In the genomic region with DNA sequence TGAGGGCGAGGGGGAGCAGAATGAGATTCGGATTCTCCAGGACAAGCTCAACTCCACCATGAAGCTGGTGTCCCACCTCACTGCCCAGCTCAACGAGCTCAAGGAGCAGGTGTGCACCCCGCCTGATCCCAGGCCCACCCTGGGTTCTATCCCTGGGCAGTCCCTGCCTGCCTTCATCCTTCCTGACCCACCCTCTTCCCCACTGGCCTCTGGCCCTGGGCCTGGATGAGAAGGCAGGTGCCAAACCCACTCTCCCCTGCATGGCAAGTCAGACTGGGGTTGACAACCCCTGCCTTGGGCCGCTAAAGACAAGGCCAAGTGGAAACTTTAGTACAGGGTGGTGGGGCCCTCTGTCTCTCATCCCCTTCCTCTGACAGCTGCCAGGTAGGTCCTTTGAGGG, we compare ENCODE assay signal across 11 cellular contexts. TPM values are rescaled to one million over a fixed set of nuclear protein-coding genes. Genes with fewer than 3 reads are reported as not detected.
DNase-seq lines count a peak whose midpoint lies in the region; TF ChIP-seq lines count a peak whose summit lies in the region.
"Had no signal": no experiment of that assay in that cellular context is flagged by ENCODE, and none has a peak within 500 bp of the region (broad histone marks: within the 10 kb centered on the region; RNA-seq: fewer than 3 reads in every experiment).

No MANE protein-coding gene starts in this region.

- H3K27ac ChIP-seq in WERI-Rb-1 (peak overlapping the region; percentile 89), esophagus squamous epithelium (peak overlapping the region; percentile 40 to 73 (median 58)), smooth muscle cell (ENCODE audit: low read depth) (peak overlapping the region; percentile 75), coronary artery (peak overlapping the region in 1 of 2 donors; percentile 72)

- DNase-seq in T-helper 1 cell (no peak), WERI-Rb-1 (peak; percentile 41), esophagus squamous epithelium (lab: John Stamatoyannopoulos, UW) (no peak), smooth muscle cell (lab: John Stamatoyannopoulos, UW; ENCODE audit: unreplicated experiment) (no peak), 8988T (no peak), coronary artery (ENCODE audit: low spot score) (no peak)
- no peak for DNase-seq in stimulated activated CD4-positive, alpha-beta T cell treated with anti-CD3 and anti-CD28 coated beads, Interleukin-4, amount 100 ng/mL, for 24 hours
- DNase-seq: NCI-H1436 had no signal

- TF ChIP-seq POLR2A in esophagus squamous epithelium (IDR thresholded peaks at IDR 0.05), result no peak

- H3K9ac ChIP-seq in smooth muscle cell (ENCODE audit: low read depth), result peak overlapping the region; percentile 50

- TF ChIP-seq CTCF in WERI-Rb-1 (IDR thresholded peaks at IDR 0.05; ENCODE audit: low read depth, low read length) (no peak), esophagus squamous epithelium (IDR thresholded peaks at IDR 0.05) (no peak), smooth muscle cell (IDR thresholded peaks at IDR 0.05; ENCODE audit: borderline replicate concordance, insufficient read depth, poor library complexity, severe bottlenecking) (no peak), coronary artery (IDR thresholded peaks at IDR 0.05) (no peak)

- intact Hi-C loops in esophagus squamous epithelium (cut with DNase I), result no loop called here

- no peaks in the 10 kb centered on the region for H3K9me3 ChIP-seq in WERI-Rb-1 (ENCODE audit: severe bottlenecking)
- H3K9me3 ChIP-seq in esophagus squamous epithelium, result no peaks in the 10 kb centered on the region
- no peaks in the 10 kb centered on the region for H3K9me3 ChIP-seq in smooth muscle cell (replicated peaks; ENCODE audit: low read depth)
- H3K9me3 ChIP-seq: ovary had no signal

- peak overlapping the region; percentile 87 for H3K27ac Mint-ChIP-seq in T-helper 1 cell treated with Interleukin-12 subunit alpha and Interleukin-12 subunit beta and Interleukin-4 antibody, amounts not matched to agents 30 μg/mL and 1 μg/mL, for 36 hours
- H3K27ac Mint-ChIP-seq: dendritic cell treated with granulocyte-macrophage colony-stimulating factor and Interleukin-4, amounts not matched to agents 40 ng/mL and 50 ng/mL, for 4 days had no signal

- no peaks in the 10 kb centered on the region for H3K27me3 Mint-ChIP-seq in T-helper 1 cell treated with Interleukin-12 subunit alpha and Interleukin-12 subunit beta and Interleukin-4 antibody, amounts not matched to agents 30 μg/mL and 1 μg/mL, for 36 hours (ENCODE audit: low read depth)
- H3K27me3 Mint-ChIP-seq: dendritic cell treated with granulocyte-macrophage colony-stimulating factor and Interleukin-4, amounts not matched to agents 40 ng/mL and 50 ng/mL, for 4 days had no signal

- no peak overlapping the region for H2AFZ ChIP-seq in smooth muscle cell (ENCODE audit: low read depth)

- H3K4me1 ChIP-seq in esophagus squamous epithelium (peaks cover 31 to 83% (median 75%) of the 10 kb centered on the region in 3 donors), smooth muscle cell (ENCODE audit: low read depth) (no peaks in the 10 kb centered on the region)

- peak overlapping the region; percentile 40 for H3K4me2 ChIP-seq in smooth muscle cell

- H4K20me1 ChIP-seq in smooth muscle cell (ENCODE audit: low read depth), result no peaks in the 10 kb centered on the region

- H3K36me3 ChIP-seq in WERI-Rb-1 (peaks cover 93% of the 10 kb centered on the region), esophagus squamous epithelium (peaks cover 14 to 77% (median 20%) of the 10 kb centered on the region in 3 donors), smooth muscle cell (ENCODE audit: low read depth) (no peaks in the 10 kb centered on the region)
- H3K36me3 ChIP-seq: ovary had no signal

- H3K79me2 ChIP-seq in smooth muscle cell (ENCODE audit: low read depth), result no peaks in the 10 kb centered on the region

- H3K4me3 Mint-ChIP-seq in T-helper 1 cell treated with Interleukin-12 subunit alpha and Interleukin-12 subunit beta and Interleukin-4 antibody, amounts not matched to agents 30 μg/mL and 1 μg/mL, for 36 hours, result no peak overlapping the region
- H3K4me3 Mint-ChIP-seq: dendritic cell treated with granulocyte-macrophage colony-stimulating factor and Interleukin-4, amounts not matched to agents 40 ng/mL and 50 ng/mL, for 4 days had no signal

- H3F3A ChIP-seq in smooth muscle cell (ENCODE audit: low read depth), result peaks cover 5% of the 10 kb centered on the region

- peaks cover 40% of the 10 kb centered on the region for H3K36me3 Mint-ChIP-seq in T-helper 1 cell treated with Interleukin-12 subunit alpha and Interleukin-12 subunit beta and Interleukin-4 antibody, amounts not matched to agents 30 μg/mL and 1 μg/mL, for 36 hours (ENCODE audit: low read depth)

- H3K9me3 Mint-ChIP-seq in T-helper 1 cell treated with Interleukin-12 subunit alpha and Interleukin-12 subunit beta and Interleukin-4 antibody, amounts not matched to agents 30 μg/mL and 1 μg/mL, for 36 hours, result no peaks in the 10 kb centered on the region
- H3K9me3 Mint-ChIP-seq: dendritic cell treated with granulocyte-macrophage colony-stimulating factor and Interleukin-4, amounts not matched to agents 40 ng/mL and 50 ng/mL, for 4 days had no signal

- 53 to 83% methylated on average over 1 to 5 of the region's 5 CpGs for WGBS in esophagus squamous epithelium, 2 donors
- WGBS in smooth muscle cell (ENCODE audit: low lambda C conversion rate), result 96% methylated on average over 5 of the region's 5 CpGs

- H3K27me3 ChIP-seq in WERI-Rb-1 (ENCODE audit: insufficient read depth, low read depth, severe bottlenecking) (no peaks in the 10 kb centered on the region), esophagus squamous epithelium (no peaks in the 10 kb centered on the region), smooth muscle cell (ENCODE audit: low read depth) (no peaks in the 10 kb centered on the region)
- H3K27me3 ChIP-seq: ovary had no signal

- H3K4me3 ChIP-seq in WERI-Rb-1 (ENCODE audit: low read depth, low read length) (no peak overlapping the region), esophagus squamous epithelium (no peak overlapping the region), smooth muscle cell (no peak overlapping the region), coronary artery (no peak overlapping the region)
- H3K4me3 ChIP-seq: ovary had no signal

- peaks cover 57% of the 10 kb centered on the region for H3K4me1 Mint-ChIP-seq in T-helper 1 cell treated with Interleukin-12 subunit alpha and Interleukin-12 subunit beta and Interleukin-4 antibody, amounts not matched to agents 30 μg/mL and 1 μg/mL, for 36 hours (ENCODE audit: low read depth)

RNA-seq across cellular contexts. Expression of a gene that starts 16.5 kb away (rescaled TPM):
- 10 to 100 TPM in 3 of 4 donors, 1 to 10 TPM in 1; 7.8 to 36.8 (median 13.7) TPM for total RNA-seq in esophagus squamous epithelium
- total RNA-seq in smooth muscle cell, result 29.9 and 67.3 TPM in 2 replicates
- polyA plus RNA-seq in smooth muscle cell, result 204 and 208 TPM in 2 replicates

RNA-seq across cellular contexts. Expression of a gene that starts 51.7 kb away (rescaled TPM):
- total RNA-seq in esophagus squamous epithelium (1 to 10 TPM in 2 of 4 donors, under 1 TPM in 1, not detected in 1; 0.75 to 5.5 (median 1.7) TPM), smooth muscle cell (2.2 and 2.6 TPM in 2 replicates)
- polyA plus RNA-seq in smooth muscle cell, result 3.7 and 5.6 TPM in 2 replicates
